Comparison of ENCODE assay signal across 17 cellular contexts in the genomic region with DNA sequence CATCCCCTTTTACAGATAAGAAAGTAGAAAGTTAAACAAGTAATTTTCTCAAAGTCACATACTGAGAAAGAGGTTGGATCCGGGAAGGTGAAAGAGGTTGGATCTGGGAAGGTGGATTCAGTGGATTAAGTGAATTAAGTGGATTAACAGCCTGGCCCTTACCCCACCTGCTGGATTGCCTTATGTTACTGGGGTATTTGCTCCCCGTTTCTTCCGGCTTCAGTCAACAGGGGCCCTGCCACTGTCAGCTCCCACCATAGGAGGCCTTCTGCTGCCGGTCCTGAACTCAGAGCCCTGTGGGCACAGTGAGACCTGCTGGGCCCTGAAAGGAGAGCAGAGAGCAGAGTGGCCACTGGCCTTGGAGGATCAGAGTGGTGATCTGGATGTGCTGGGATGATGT.
"Had no signal": no experiment of that assay in that cellular context is flagged by ENCODE, and none has a peak within 500 bp of the region (broad histone marks: within the 10 kb centered on the region; RNA-seq: fewer than 3 reads in every experiment).

No MANE protein-coding gene starts in this region.

- DNase-seq: activated CD4-positive, alpha-beta memory T cell treated with anti-CD3 and anti-CD28 coated beads, Interleukin-2, amount 10 ng/mL, durations not matched to agents 7 days and 5 days; activated CD4-positive, alpha-beta T cell treated with anti-CD3 and anti-CD28 coated beads for 36 hours; activated CD4-positive, alpha-beta T cell treated with anti-CD3 and anti-CD28 coated beads, Interleukin-2, amount 50 U/mL, for 1 hour; activated naive CD4-positive, alpha-beta T cell; activated T-cell treated with anti-CD3 and anti-CD28 coated beads, Interleukin-2, amount 50 U/mL, for 72 hours; aorta; NCI-H1092; NCI-H1417; NCI-H2029; NCI-H345; NCI-H510A treated with DMSO at 0.1 percent for 48 hours; NCI-H748 treated with DMSO at 0.1 percent for 48 hours; SIG-M5; T-helper 17 cell; T-helper 9 cell had no signal

- H3K27ac ChIP-seq: KMS-11, VCaP had no signal

- ATAC-seq: activated CD4-positive, alpha-beta T cell treated with anti-CD3 and anti-CD28 coated beads for 36 hours; activated T-cell treated with anti-CD3 and anti-CD28 coated beads, Interleukin-2, amount 50 U/mL, for 72 hours; T-helper 17 cell had no signal
